In genomic region chr1:181135815-181136737, GRCh38 we compare ENCODE assay signal across 8 cellular contexts. TPM values are rescaled to one million over a fixed set of nuclear protein-coding genes. Genes with fewer than 3 reads are reported as not detected.
DNase-seq lines count a peak whose midpoint lies in the region; ATAC-seq and TF ChIP-seq lines count a peak whose summit lies in the region.

No MANE protein-coding gene starts in this region.

- H3K4me3 ChIP-seq in NT2/D1 (ENCODE audit: insufficient read length, low read depth) (no peak overlapping the region), coronary artery (no peak overlapping the region), neuron (ENCODE audit: low read length) (no peak overlapping the region)

- H3K9me3 ChIP-seq in NT2/D1 (ENCODE audit: insufficient read depth, low read length) (no peaks in the 10 kb centered on the region), neuron (ENCODE audit: low read length) (no peaks in the 10 kb centered on the region)

- no peak for ATAC-seq in HG03175 (IDR thresholded peaks at IDR 0.05; ENCODE audit: unreplicated experiment)

- H3K27ac ChIP-seq in coronary artery: peak overlapping the region; percentile 22 to 68

- H2AFZ ChIP-seq in neuron (ENCODE audit: low read depth, low read length): peak overlapping the region; percentile 37

- DNase-seq in Daoy (ENCODE audit: low read depth) (peak; percentile 76), NT2/D1 (ENCODE audit: low read depth, low spot score) (no peak), coronary artery (ENCODE audit: low spot score) (no peak), HuH-7 (ENCODE audit: low spot score) (no peak), SHP77 treated with DMSO at 0.1 percent for 48 hours (lab: John Stamatoyannopoulos, UW) (no peak)
- DNase-seq in stimulated activated CD4-positive, alpha-beta T cell treated with anti-CD3 and anti-CD28 coated beads, Interleukin-12 subunit alpha, Interleukin-12 subunit beta, amount 100 ng/mL, for 4 hours: no peak

- H3K4me1 ChIP-seq in NT2/D1 (ENCODE audit: insufficient read depth, insufficient read length): peaks cover 23% of the 10 kb centered on the region
- peaks cover 12% of the 10 kb centered on the region for H3K4me1 ChIP-seq in neuron (ENCODE audit: insufficient read depth, low read length)

- TF ChIP-seq CTCF in coronary artery (IDR thresholded peaks at IDR 0.05): no peak

- H3K27me3 ChIP-seq in NT2/D1 (ENCODE audit: insufficient read depth, insufficient read length) (peaks cover 7% of the 10 kb centered on the region), neuron (ENCODE audit: insufficient read depth, low read length) (no peaks in the 10 kb centered on the region)

- H3K36me3 ChIP-seq in NT2/D1 (ENCODE audit: insufficient read depth, insufficient read length, low read length) (no peaks in the 10 kb centered on the region), neuron (ENCODE audit: insufficient read depth, low read length) (no peaks in the 10 kb centered on the region)

- peak overlapping the region; percentile 6 for H3K9ac ChIP-seq in NT2/D1 (ENCODE audit: insufficient read length, low read depth)

RNA-seq across cellular contexts. Expression of gene IER5, which starts 47.6 kb away (rescaled TPM):
- total RNA-seq in Daoy (2014; rRNA removed; shearing (Covaris generic)): 20.3 and 22.3 TPM in 2 replicates
